In genomic region chr13:112606125-112607001, GRCh38 we compare ENCODE assay signal across 8 cellular contexts. TPM values are rescaled to one million over a fixed set of nuclear protein-coding genes. Genes with fewer than 3 reads are reported as not detected.
DNase-seq lines count a peak whose midpoint lies in the region; ATAC-seq and TF ChIP-seq lines count a peak whose summit lies in the region.

No MANE protein-coding gene starts in this region.

- 6% methylated on average over 42 of the region's 44 CpGs for WGBS in SK-N-SH (ENCODE audit: low lambda C conversion rate)

- POLR2A ChIA-PET in SK-N-SH (lab: Yijun Ruan, JAX), result interaction anchor here (2.1 kb wide), 1 partner anchor 19 kb away, joined by 7 read pairs; the partner anchor contains the start of gene TUBGCP3

- H3K36me3 ChIP-seq in MM.1S (replicated peaks; ENCODE audit: insufficient read depth, low read length) (no peaks in the 10 kb centered on the region), SK-N-SH (replicated peaks in 1 of 2; ENCODE audit: control insufficient read depth in 1 of 2, insufficient read depth in 2 of 2, low read length in 1 of 2) (no peaks in the 10 kb centered on the region), thoracic aorta (no peaks in the 10 kb centered on the region)

- peak overlapping the region; percentile 48; the same call in 1 of the 2 replicates for H3K4me2 ChIP-seq in MM.1S (ENCODE audit: low read depth, low read length)
- peak overlapping the region; percentile 71 for H3K4me2 ChIP-seq in SK-N-SH

- H3K36me3 Mint-ChIP-seq in activated naive CD4-positive, alpha-beta T cell treated with anti-CD3 and anti-CD28 coated beads, Interleukin-2, amount 50 U/mL, for 72 hours, result no peaks in the 10 kb centered on the region
- H3K36me3 Mint-ChIP-seq in glutamatergic neuron (ENCODE audit: unreplicated experiment), result peaks cover 6% of the 10 kb centered on the region
- no peaks in the 10 kb centered on the region for H3K36me3 Mint-ChIP-seq in osteocyte (ENCODE audit: unreplicated experiment)

- TF ChIP-seq EP300 in SK-N-SH (IDR thresholded peaks at IDR 0.05; ENCODE audit: borderline replicate concordance in 1 of 2, low read depth in 1 of 2, low read length in 1 of 2), result no peak

- H3K27ac Mint-ChIP-seq in activated naive CD4-positive, alpha-beta T cell treated with anti-CD3 and anti-CD28 coated beads, Interleukin-2, amount 50 U/mL, for 72 hours, result no peak overlapping the region
- H3K27ac Mint-ChIP-seq in glutamatergic neuron (ENCODE audit: unreplicated experiment) (no peak overlapping the region), osteocyte (ENCODE audit: unreplicated experiment) (peak overlapping the region; percentile 62)

- H3K4me3 Mint-ChIP-seq in glutamatergic neuron (ENCODE audit: unreplicated experiment) (peak overlapping the region; percentile 75), osteocyte (ENCODE audit: unreplicated experiment) (peak overlapping the region; percentile 84)

- H3K4me3 ChIP-seq in MM.1S (ENCODE audit: low read length) (peak overlapping the region; percentile 43), SK-N-SH (ENCODE audit: low read depth in 2 of 2, low read length in 1 of 2) (peak overlapping the region; percentile 55 to 61), thoracic aorta (peak overlapping the region; percentile 70)

- H2AFZ ChIP-seq in MM.1S (ENCODE audit: low read length) (peak overlapping the region; percentile 82), SK-N-SH (ENCODE audit: low read depth) (peak overlapping the region; percentile 91)

- no peaks in the 10 kb centered on the region for H3K9me3 Mint-ChIP-seq in activated naive CD4-positive, alpha-beta T cell treated with anti-CD3 and anti-CD28 coated beads, Interleukin-2, amount 50 U/mL, for 72 hours
- H3K9me3 Mint-ChIP-seq in glutamatergic neuron (ENCODE audit: unreplicated experiment) (peaks cover 1% of the 10 kb centered on the region), osteocyte (ENCODE audit: unreplicated experiment) (no peaks in the 10 kb centered on the region)

- peak; percentile 100 for ATAC-seq in activated naive CD4-positive, alpha-beta T cell treated with anti-CD3 and anti-CD28 coated beads, Interleukin-2, amount 50 U/mL, for 72 hours
- peak; percentile 69 for ATAC-seq in thoracic aorta (ENCODE audit: insufficient number of reproducible peaks, low FRiP score, low read depth)

- H3K27me3 ChIP-seq in MM.1S (replicated peaks; ENCODE audit: insufficient read depth, low read length) (peaks cover 13% of the 10 kb centered on the region), SK-N-SH (ENCODE audit: insufficient read depth) (no peaks in the 10 kb centered on the region; the same call in 1 of the 2 replicates), thoracic aorta (replicated peaks; ENCODE audit: insufficient read depth) (no peaks in the 10 kb centered on the region)

- no peaks in the 10 kb centered on the region for H3F3A ChIP-seq in MM.1S (ENCODE audit: insufficient read depth, low read length)
- no peaks in the 10 kb centered on the region for H3F3A ChIP-seq in SK-N-SH (replicated peaks; ENCODE audit: insufficient read depth)

- H3K9me2 ChIP-seq in MM.1S (replicated peaks; ENCODE audit: insufficient read depth, low read length), result no peaks in the 10 kb centered on the region
- H3K9me2 ChIP-seq in SK-N-SH, result no peaks in the 10 kb centered on the region

- peak; percentile 91 for TF ChIP-seq CTCF in MM.1S (IDR thresholded peaks at IDR 0.05; ENCODE audit: low read length)
- peak; percentile 95 for TF ChIP-seq CTCF in SK-N-SH (IDR thresholded peaks at IDR 0.05)
- peak; percentile 96 for TF ChIP-seq CTCF in glutamatergic neuron (IDR thresholded peaks at IDR 0.05; ENCODE audit: partially characterized antibody, unreplicated experiment)
- peak; percentile 99 for TF ChIP-seq CTCF in osteocyte (IDR thresholded peaks at IDR 0.05)
- peak; percentile 93 for TF ChIP-seq CTCF in thoracic aorta (IDR thresholded peaks at IDR 0.05)

- no peaks in the 10 kb centered on the region for H3K79me2 ChIP-seq in MM.1S (ENCODE audit: low read length)
- H3K79me2 ChIP-seq in SK-N-SH (ENCODE audit: insufficient read depth), result no peaks in the 10 kb centered on the region

- H3K4me1 Mint-ChIP-seq in glutamatergic neuron (ENCODE audit: low read depth, unreplicated experiment), result peaks cover 13% of the 10 kb centered on the region
- peaks cover 27% of the 10 kb centered on the region for H3K4me1 Mint-ChIP-seq in osteocyte (ENCODE audit: unreplicated experiment)

- H3K9ac ChIP-seq in MM.1S (ENCODE audit: low read length), result peak overlapping the region; percentile 15; the same call in 1 of the 2 replicates
- peak overlapping the region; percentile 18; the same call in 1 of the 2 replicates for H3K9ac ChIP-seq in SK-N-SH

- DNase-seq in GM03348 (ENCODE audit: low spot score) (peak; percentile 99), HCEC 1CT (peak; percentile 86), MM.1S (peak; percentile 86), SK-N-SH (peak; percentile 94), glutamatergic neuron (peak; percentile 98), osteocyte (ENCODE audit: extremely low spot score, unreplicated experiment) (peak; percentile 97), thoracic aorta (ENCODE audit: low spot score) (peak; percentile 68)
- DNase-seq in activated naive CD4-positive, alpha-beta T cell treated with anti-CD3 and anti-CD28 coated beads, Interleukin-2, amount 50 U/mL, for 72 hours (ENCODE audit: low spot score in 2 of 2), result peak; percentile 89 to 97

- H4K20me1 ChIP-seq in MM.1S (ENCODE audit: insufficient read depth, low read length) (no peaks in the 10 kb centered on the region), SK-N-SH (ENCODE audit: insufficient read depth) (no peaks in the 10 kb centered on the region)

- H3K27ac ChIP-seq in MM.1S (ENCODE audit: low read length), result no peak overlapping the region
- H3K27ac ChIP-seq in SK-N-SH (ENCODE audit: low read depth in 2 of 2, low read length in 1 of 2), result no peak overlapping the region; a peak in 1 of 4 replicates
- peak overlapping the region; percentile 12 to 22 for H3K27ac ChIP-seq in thoracic aorta

- H3K27me3 Mint-ChIP-seq in glutamatergic neuron (ENCODE audit: unreplicated experiment) (no peaks in the 10 kb centered on the region), osteocyte (ENCODE audit: unreplicated experiment) (peaks cover 35% of the 10 kb centered on the region)

- CTCF ChIA-PET in SK-N-SH (lab: Yijun Ruan, JAX), result interaction anchor here (0.6 to 3.5 kb wide), 40 partner anchors 8 to 1128 kb away, joined by 3 to 32 read pairs (median 4); partner anchors contain the start of gene TUBGCP3

- TF ChIP-seq RAD21 in SK-N-SH (IDR thresholded peaks at IDR 0.05; ENCODE audit: low read length), result peak; percentile 93

- peaks cover 4% of the 10 kb centered on the region; the same call in 1 of the 2 replicates for H3K4me1 ChIP-seq in MM.1S (ENCODE audit: low read length)
- H3K4me1 ChIP-seq in SK-N-SH (ENCODE audit: control insufficient read depth in 1 of 2, insufficient read depth in 2 of 2, low read depth in 1 of 2, low read length in 1 of 2), result no peaks in the 10 kb centered on the region; a peak in 1 of 4 replicates
- peaks cover 0 to 13% of the 10 kb centered on the region in 2 donors for H3K4me1 ChIP-seq in thoracic aorta (ENCODE audit: control insufficient read depth in 1 of 2, low read depth in 2 of 2)

- H3K9me3 ChIP-seq in MM.1S (replicated peaks; ENCODE audit: insufficient read depth, low read length) (no peaks in the 10 kb centered on the region), SK-N-SH (no peaks in the 10 kb centered on the region), thoracic aorta (no peaks in the 10 kb centered on the region)

TF ChIP-seq in SK-N-SH, 30 proteins besides CTCF, POLR2A, EP300 and RAD21 (continues in another document):
- TF ChIP-seq RFX5 (IDR thresholded peaks at IDR 0.05; ENCODE audit: low read length) (no peak), TCF12 (IDR thresholded peaks at IDR 0.05) (no peak), IRF3 (IDR thresholded peaks at IDR 0.05; ENCODE audit: low read depth, low read length) (no peak), RXRA (IDR thresholded peaks at IDR 0.05; ENCODE audit: borderline replicate concordance, low read depth) (no peak), SMC3 (IDR thresholded peaks at IDR 0.05; ENCODE audit: low read depth, low read length) (peak; percentile 80), FOSL2 (IDR thresholded peaks at IDR 0.05; ENCODE audit: borderline replicate concordance, low read depth) (no peak), MAX (IDR thresholded peaks at IDR 0.05; ENCODE audit: low read depth) (no peak), PBX3 (IDR thresholded peaks at IDR 0.05) (no peak), GABPA (IDR thresholded peaks at IDR 0.05; ENCODE audit: low read depth) (no peak), POLR2AphosphoS5 (IDR thresholded peaks at IDR 0.05; ENCODE audit: low read depth, low read length) (no peak), NFIC (IDR thresholded peaks at IDR 0.05; ENCODE audit: borderline replicate concordance) (no peak), CHD2 (IDR thresholded peaks at IDR 0.05; ENCODE audit: low read length, partially characterized antibody) (peak; percentile 39)

RNA-seq across cellular contexts. Expression of gene TUBGCP3, which starts 18.4 kb away (rescaled TPM):
- 16.8 and 16.9 TPM in 2 replicates for polyA plus RNA-seq in SK-N-SH (2012; rRNA removed)
- 13.8 and 17.1 TPM in 2 replicates for polyA plus RNA-seq in SK-N-SH (2012; cell fraction: cytosol; rRNA removed)
- 29.4 and 32.2 TPM in 2 replicates for polyA plus RNA-seq in SK-N-SH (2012; cell fraction: nucleus; rRNA removed)
- 10 to 100 TPM; 27.3 to 67.2 TPM for total RNA-seq in activated naive CD4-positive, alpha-beta T cell treated with anti-CD3 and anti-CD28 coated beads, Interleukin-2, amount 50 U/mL, for 72 hours
- 36.6 TPM for total RNA-seq in glutamatergic neuron (ENCODE audit: unreplicated experiment)
- total RNA-seq in osteocyte, result 24.1 and 26.1 TPM in 2 replicates
- total RNA-seq in thoracic aorta, result 10 to 100 TPM; 31.0 to 32.9 TPM

Comparison
In these comparisons a context has a peak if more than half of its experiments do, and no peak if none do; other contexts are left out.
1. H3K27ac ChIP-seq: peak in thoracic aorta (2 of 2); none in MM.1S (single experiment) and SK-N-SH (0 of 2).
2. Peak in every context shown above with its lines, with median percentiles within 50 percentile points of each other: DNase-seq, H3K4me3 ChIP-seq and CTCF ChIP-seq.